12 cellular contexts compared by ENCODE assay signal in the genomic region with DNA sequence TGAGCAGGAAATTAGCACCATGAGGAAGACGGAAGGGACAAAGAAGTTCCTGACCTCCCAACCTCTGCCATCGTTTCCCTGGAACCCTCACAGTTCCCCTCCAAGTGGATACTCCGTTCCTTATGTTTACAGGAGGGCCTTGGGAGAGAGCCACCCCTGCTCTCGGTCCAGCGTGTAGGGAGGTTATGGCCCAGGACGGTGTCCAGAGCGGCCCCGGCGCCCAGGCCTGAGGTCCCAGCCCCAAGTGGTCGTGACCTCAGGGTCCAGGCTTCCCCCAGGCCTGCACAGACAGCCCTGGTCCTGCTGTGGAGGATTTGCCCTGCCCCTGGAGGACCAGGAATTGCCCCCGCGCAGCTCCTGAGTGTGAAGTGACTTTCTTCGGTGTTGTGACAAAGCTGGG.
DNase-seq lines count a peak whose midpoint lies in the region; ATAC-seq and TF ChIP-seq lines count a peak whose summit lies in the region.
"Had no signal": no experiment of that assay in that cellular context is flagged by ENCODE, and none has a peak within 500 bp of the region (broad histone marks: within the 10 kb centered on the region; RNA-seq: fewer than 3 reads in every experiment).

No MANE protein-coding gene starts in this region.

- no peak for ATAC-seq in activated T-helper 17 cell treated with anti-CD3 and anti-CD28 coated beads, Interleukin-2, amount 50 U/mL, for 72 hours (replicated peaks)
- no peak for ATAC-seq in GM18498 (IDR thresholded peaks at IDR 0.05; ENCODE audit: unreplicated experiment)

- TF ChIP-seq POLR2A in GM18951 (IDR thresholded peaks at IDR 0.05; ENCODE audit: extremely low read depth, insufficient read depth, insufficient read length): peak; percentile 21

- intact Hi-C loops in Caco-2 (cut with micrococcal nuclease; ENCODE audit: unreplicated experiment): no loop called here

- H3K23ac ChIP-seq in mesendoderm (ENCODE audit: low read length): no peak overlapping the region

- TF ChIP-seq CTCF in Caco-2 (IDR thresholded peaks at IDR 0.05; ENCODE audit: insufficient read depth in 1 of 2, low read depth in 1 of 2, low read length in 1 of 2, severe bottlenecking in 1 of 2, unreplicated experiment in 1 of 2): no peak

- H3K27me3 ChIP-seq in mesendoderm (ENCODE audit: insufficient read depth, low read length, poor library complexity) (no peaks in the 10 kb centered on the region), skeletal muscle tissue (ENCODE audit: control insufficient read depth in 3 of 3, insufficient read depth in 3 of 3, low read length in 3 of 3) (no peaks in the 10 kb centered on the region), Caco-2 (replicated peaks; ENCODE audit: control insufficient read depth, insufficient read depth, low read length) (no peaks in the 10 kb centered on the region)
- H3K27me3 ChIP-seq: BE2C had no signal

- POLR2A ChIA-PET in Caco-2 (lab: Charles Lee): no interaction called here

- in situ Hi-C loops in GM18951 (cut with MboI; ENCODE audit: low sequenced_read_pairs, unreplicated experiment): no loop called here

- no peaks in the 10 kb centered on the region for H3K9me3 ChIP-seq in skeletal muscle tissue (ENCODE audit: control insufficient read depth in 3 of 3, low read length in 3 of 3)
- no peaks in the 10 kb centered on the region for H3K9me3 ChIP-seq in Caco-2
- H3K9me3 ChIP-seq: BE2C had no signal

- no peak overlapping the region for H3K4me2 ChIP-seq in mesendoderm (ENCODE audit: low read length)

- H3K9ac ChIP-seq in mesendoderm (ENCODE audit: low read length): no peak overlapping the region
- peak overlapping the region in 1 of 3 donors; percentile 34 for H3K9ac ChIP-seq in skeletal muscle tissue (ENCODE audit: low read depth in 1 of 3, low read length in 3 of 3)

- no CpG with 5 or more reads among the region's 13 CpGs for WGBS in mesendoderm (ENCODE audit: extremely low coverage, insufficient coverage, low lambda C conversion rate)

- no peak overlapping the region for H2AK5ac ChIP-seq in mesendoderm (ENCODE audit: low read length)

- peaks cover 54% of the 10 kb centered on the region for H3K4me1 Mint-ChIP-seq in activated T-helper 17 cell treated with anti-CD3 and anti-CD28 coated beads, Interleukin-2, amount 50 U/mL, for 72 hours
- H3K4me1 Mint-ChIP-seq in Caco-2 (ENCODE audit: low read depth, unreplicated experiment): peaks cover 13% of the 10 kb centered on the region

- H3K27ac Mint-ChIP-seq in activated T-helper 17 cell treated with anti-CD3 and anti-CD28 coated beads, Interleukin-2, amount 50 U/mL, for 72 hours: peak overlapping the region; percentile 72
- no peak overlapping the region for H3K27ac Mint-ChIP-seq in Caco-2 (ENCODE audit: unreplicated experiment)

- H3K4ac ChIP-seq in mesendoderm (ENCODE audit: low read depth, low read length): no peak overlapping the region

- no peak overlapping the region for H2BK5ac ChIP-seq in mesendoderm (ENCODE audit: low read length)

- H3K79me1 ChIP-seq in mesendoderm (ENCODE audit: low read length): peaks cover 24% of the 10 kb centered on the region

- no peak overlapping the region for H4K8ac ChIP-seq in mesendoderm (ENCODE audit: low read depth, low read length)

- H2BK120ac ChIP-seq in mesendoderm (ENCODE audit: low read depth, low read length): no peak overlapping the region

- H3K27me3 Mint-ChIP-seq in activated T-helper 17 cell treated with anti-CD3 and anti-CD28 coated beads, Interleukin-2, amount 50 U/mL, for 72 hours: no peaks in the 10 kb centered on the region
- H3K27me3 Mint-ChIP-seq in Caco-2 (ENCODE audit: insufficient read depth, unreplicated experiment): no peaks in the 10 kb centered on the region

- no peaks in the 10 kb centered on the region for H3K9me3 Mint-ChIP-seq in activated T-helper 17 cell treated with anti-CD3 and anti-CD28 coated beads, Interleukin-2, amount 50 U/mL, for 72 hours
- no peaks in the 10 kb centered on the region for H3K9me3 Mint-ChIP-seq in Caco-2 (ENCODE audit: unreplicated experiment)

- H3K27ac ChIP-seq in mesendoderm (ENCODE audit: low read depth, low read length): no peak overlapping the region
- peak overlapping the region; percentile 88 for H3K27ac ChIP-seq in skeletal muscle tissue (ENCODE audit: low read depth, low read length)
- H3K27ac ChIP-seq: WERI-Rb-1 had no signal

- no peaks in the 10 kb centered on the region for H3K36me3 ChIP-seq in mesendoderm (ENCODE audit: control insufficient read depth, insufficient read depth, low read length)
- peaks cover 3 to 18% (median 11%) of the 10 kb centered on the region in 3 donors for H3K36me3 ChIP-seq in skeletal muscle tissue (ENCODE audit: control insufficient read depth in 3 of 3, insufficient read depth in 3 of 3, low read length in 3 of 3)
- no peaks in the 10 kb centered on the region for H3K36me3 ChIP-seq in Caco-2 (ENCODE audit: control insufficient read depth, insufficient read depth, low read length)
- H3K36me3 ChIP-seq: WERI-Rb-1 had no signal

- H3K56ac ChIP-seq in mesendoderm (ENCODE audit: low read length): no peak overlapping the region

- H3K18ac ChIP-seq in mesendoderm (ENCODE audit: low read length): no peak overlapping the region

- H4K5ac ChIP-seq in mesendoderm (ENCODE audit: low read length): peak overlapping the region; percentile 15

- no peak overlapping the region for H2BK15ac ChIP-seq in mesendoderm (replicated peaks; ENCODE audit: low read depth)

- no TSS peak for BruUV-seq in Caco-2 (replicated peaks; lab: Mats Ljungman, UMichigan)

- H3K4me1 ChIP-seq in mesendoderm (ENCODE audit: control insufficient read depth, low read depth, low read length) (peaks cover 11% of the 10 kb centered on the region), skeletal muscle tissue (ENCODE audit: control insufficient read depth in 3 of 3, insufficient read depth in 3 of 3, low read length in 3 of 3) (peaks cover 66 to 78% (median 72%) of the 10 kb centered on the region in 3 donors), Caco-2 (peaks cover 9% of the 10 kb centered on the region; the same call in 1 of the 2 replicates)

- CTCF ChIA-PET in Caco-2 (lab: Charles Lee): no interaction called here

- no peak overlapping the region for H3K4me3 Mint-ChIP-seq in activated T-helper 17 cell treated with anti-CD3 and anti-CD28 coated beads, Interleukin-2, amount 50 U/mL, for 72 hours
- no peak overlapping the region for H3K4me3 Mint-ChIP-seq in Caco-2 (ENCODE audit: unreplicated experiment)

- H3K4me3 ChIP-seq in mesendoderm (ENCODE audit: low read length) (no peak overlapping the region), skeletal muscle tissue (ENCODE audit: low read length in 3 of 3) (no peak overlapping the region), Caco-2 (ENCODE audit: low read depth, low read length) (no peak overlapping the region)

- peaks cover 11% of the 10 kb centered on the region for H3K79me2 ChIP-seq in mesendoderm (ENCODE audit: control insufficient read depth, insufficient read depth, low read length)

- H3K36me3 Mint-ChIP-seq in activated T-helper 17 cell treated with anti-CD3 and anti-CD28 coated beads, Interleukin-2, amount 50 U/mL, for 72 hours (ENCODE audit: low read depth): peaks cover 98% of the 10 kb centered on the region
- peaks cover 17% of the 10 kb centered on the region for H3K36me3 Mint-ChIP-seq in Caco-2 (ENCODE audit: insufficient read depth, unreplicated experiment)

- DNase-seq in mesendoderm (no peak), Caco-2 (no peak), nucleus accumbens (lab: John Stamatoyannopoulos, UW) (no peak)
- DNase-seq: BE2C; stimulated activated CD4-positive, alpha-beta T cell treated with anti-CD3 and anti-CD28 coated beads, Interleukin-2, amount 100 ng/mL, for 48 hours; stimulated activated CD8-positive, alpha-beta memory T cell treated with anti-CD3 and anti-CD28 coated beads, Interleukin-4, amount 100 ng/mL, for 48 hours; SW 1271; WERI-Rb-1 had no signal
